In genomic region chr1:2389644-2390043, GRCh38 we compare ENCODE assay signal across 14 cellular contexts. TPM values are rescaled to one million over a fixed set of nuclear protein-coding genes. Genes with fewer than 3 reads are reported as not detected.
DNase-seq lines count a peak whose midpoint lies in the region; ATAC-seq, FAIRE-seq and TF ChIP-seq lines count a peak whose summit lies in the region.
"Had no signal": no experiment of that assay in that cellular context is flagged by ENCODE, and none has a peak within 500 bp of the region (broad histone marks: within the 10 kb centered on the region; RNA-seq: fewer than 3 reads in every experiment).

No MANE protein-coding gene starts in this region.

- no peak for DNase-seq in MCF 10A (ENCODE audit: unreplicated experiment)
- no peak for DNase-seq in breast epithelium (ENCODE audit: low spot score in 2 of 2)
- DNase-seq in endothelial cell (ENCODE audit: low spot score) = no peak
- no peak for DNase-seq in stimulated activated naive CD8-positive, alpha-beta T cell treated with anti-CD3 and anti-CD28 coated beads, Interleukin-15, amount 100 ng/mL, for 72 hours
- DNase-seq in activated gamma-delta T cell (lab: John Stamatoyannopoulos, UW) = no peak
- no peak for DNase-seq in GM19239 (ENCODE audit: insufficient read length, low spot score)
- DNase-seq: BE2C; mesendoderm; NCI-H2171 treated with DMSO at 0.1 percent for 48 hours; stimulated activated CD4-positive, alpha-beta T cell treated with anti-CD3 and anti-CD28 coated beads, Interleukin-2, amount 100 ng/mL, for 24 hours; stimulated activated naive CD4-positive, alpha-beta T cell treated with Interleukin-2 at 50 U/mL for 16 hours had no signal

- H3K36me3 ChIP-seq in breast epithelium = no peaks in the 10 kb centered on the region
- H3K36me3 ChIP-seq in SU-DHL-6 (ENCODE audit: low read length) = no peaks in the 10 kb centered on the region
- H3K36me3 ChIP-seq: BE2C had no signal

- H2AFZ ChIP-seq in SU-DHL-6 (ENCODE audit: low read depth, low read length, severe bottlenecking) = no peak overlapping the region

- TF ChIP-seq CTCF in MCF 10A (IDR thresholded peaks at IDR 0.05; ENCODE audit: unreplicated experiment) = no peak
- TF ChIP-seq CTCF in breast epithelium (IDR thresholded peaks at IDR 0.05) = no peak
- TF ChIP-seq CTCF in SU-DHL-6 (IDR thresholded peaks at IDR 0.05; ENCODE audit: insufficient read depth, low read length, poor library complexity, severe bottlenecking) = no peak
- TF ChIP-seq CTCF in endothelial cell (IDR thresholded peaks at IDR 0.05; ENCODE audit: unreplicated experiment) = no peak

- POLR2A ChIA-PET in MCF 10A (lab: Yijun Ruan, JAX) = interaction anchor here (0.6 to 2.9 kb wide), 5 partner anchors 145 to 199 kb away, joined by 3 to 29 read pairs (median 3); no protein-coding TSS in a partner anchor

- H3K9me3 ChIP-seq in breast epithelium = no peaks in the 10 kb centered on the region
- no peaks in the 10 kb centered on the region for H3K9me3 ChIP-seq in SU-DHL-6 (ENCODE audit: insufficient read depth, low read length)
- H3K9me3 ChIP-seq: BE2C had no signal

- peaks cover 15% of the 10 kb centered on the region for H3F3A ChIP-seq in SU-DHL-6 (ENCODE audit: insufficient read depth)

- no peak overlapping the region for H3K4me3 ChIP-seq in breast epithelium
- H3K4me3 ChIP-seq in SU-DHL-6 (ENCODE audit: insufficient read depth, low read length, poor library complexity, severe bottlenecking) = no peak overlapping the region

- intact Hi-C loops in MCF 10A (cut with micrococcal nuclease) = no loop called here
- intact Hi-C loops in breast epithelium (cut with DNase I; ENCODE audit: low total_unique reads) = loop anchor here (5.0 kb wide), 2 partner anchors 182 to 197 kb away; partner anchors contain the start of gene FAAP20

- H3K27me3 ChIP-seq in breast epithelium (no peaks in the 10 kb centered on the region), SU-DHL-6 (ENCODE audit: low read length) (no peaks in the 10 kb centered on the region)
- H3K27me3 ChIP-seq: BE2C had no signal

- H3K27ac ChIP-seq in breast epithelium (no peak overlapping the region), SU-DHL-6 (ENCODE audit: low read depth, low read length) (peak overlapping the region; percentile 91)
- H3K27ac ChIP-seq: HL-60 had no signal

- H3K27ac Mint-ChIP-seq in MCF 10A (ENCODE audit: low read depth, unreplicated experiment) = peak overlapping the region; percentile 87
- no peak overlapping the region for H3K27ac Mint-ChIP-seq in endothelial cell (ENCODE audit: unreplicated experiment)
- H3K27ac Mint-ChIP-seq in stimulated activated naive CD8-positive, alpha-beta T cell treated with anti-CD3 and anti-CD28 coated beads, Interleukin-15, amount 100 ng/mL, for 72 hours = peak overlapping the region in 1 of 2 donors; percentile 58

- BruUV-seq in MCF 10A (replicated peaks; lab: Mats Ljungman, UMichigan) = no TSS peak

- no peak for TF ChIP-seq POLR2A in breast epithelium (IDR thresholded peaks at IDR 0.05)

- H3K9me2 ChIP-seq in SU-DHL-6 (replicated peaks; ENCODE audit: insufficient read depth, low read length) = no peaks in the 10 kb centered on the region

- peaks cover 18% of the 10 kb centered on the region for H3K4me1 Mint-ChIP-seq in MCF 10A (ENCODE audit: insufficient read depth, unreplicated experiment)
- peaks cover 12% of the 10 kb centered on the region for H3K4me1 Mint-ChIP-seq in endothelial cell (ENCODE audit: unreplicated experiment)
- peaks cover 38% of the 10 kb centered on the region for H3K4me1 Mint-ChIP-seq in stimulated activated naive CD8-positive, alpha-beta T cell treated with anti-CD3 and anti-CD28 coated beads, Interleukin-15, amount 100 ng/mL, for 72 hours

- peaks cover 4 to 16% of the 10 kb centered on the region in 2 donors for H3K4me1 ChIP-seq in breast epithelium
- H3K4me1 ChIP-seq: BE2C had no signal

- H3K79me2 ChIP-seq in SU-DHL-6 (ENCODE audit: insufficient read depth, low read length) = peaks cover 30% of the 10 kb centered on the region

- no peak for FAIRE-seq in GM19239 (lab: Jason Lieb, UNC)

- H3K4me2 ChIP-seq in SU-DHL-6 (ENCODE audit: low read depth, low read length, poor library complexity, severe bottlenecking) = peak overlapping the region; percentile 61

- H3K9me3 Mint-ChIP-seq in MCF 10A (ENCODE audit: unreplicated experiment) (no peaks in the 10 kb centered on the region), endothelial cell (ENCODE audit: unreplicated experiment) (no peaks in the 10 kb centered on the region)
- no peaks in the 10 kb centered on the region for H3K9me3 Mint-ChIP-seq in stimulated activated naive CD8-positive, alpha-beta T cell treated with anti-CD3 and anti-CD28 coated beads, Interleukin-15, amount 100 ng/mL, for 72 hours

- CTCF ChIA-PET in MCF 10A (lab: Yijun Ruan, JAX) = interaction anchor here (0.5 to 2.2 kb wide), 5 partner anchors 8 to 195 kb away, joined by 3 to 14 read pairs (median 3); partner anchors contain the start of gene FAAP20

- H3K4me3 Mint-ChIP-seq in MCF 10A (ENCODE audit: unreplicated experiment) = peak overlapping the region; percentile 66
- peak overlapping the region; percentile 90 for H3K4me3 Mint-ChIP-seq in endothelial cell (ENCODE audit: unreplicated experiment)
- peak overlapping the region; percentile 78 to 84 for H3K4me3 Mint-ChIP-seq in stimulated activated naive CD8-positive, alpha-beta T cell treated with anti-CD3 and anti-CD28 coated beads, Interleukin-15, amount 100 ng/mL, for 72 hours

- peak overlapping the region; percentile 84; the same call in 1 of the 2 replicates for H3K9ac ChIP-seq in SU-DHL-6 (ENCODE audit: low read length)

- H3K27me3 Mint-ChIP-seq in MCF 10A (ENCODE audit: insufficient read depth, unreplicated experiment) (no peaks in the 10 kb centered on the region), endothelial cell (ENCODE audit: unreplicated experiment) (peaks cover 8% of the 10 kb centered on the region)
- H3K27me3 Mint-ChIP-seq in stimulated activated naive CD8-positive, alpha-beta T cell treated with anti-CD3 and anti-CD28 coated beads, Interleukin-15, amount 100 ng/mL, for 72 hours = no peaks in the 10 kb centered on the region

- no peak for ATAC-seq in stimulated activated naive CD8-positive, alpha-beta T cell treated with anti-CD3 and anti-CD28 coated beads, Interleukin-15, amount 100 ng/mL, for 72 hours
- no peak for ATAC-seq in HG03342 (IDR thresholded peaks at IDR 0.05; ENCODE audit: unreplicated experiment)

- H4K20me1 ChIP-seq in SU-DHL-6 (ENCODE audit: low read depth, low read length) = no peaks in the 10 kb centered on the region

- H3K36me3 Mint-ChIP-seq in MCF 10A (ENCODE audit: insufficient read depth, unreplicated experiment) (peaks cover 42% of the 10 kb centered on the region), endothelial cell (ENCODE audit: low read depth, unreplicated experiment) (peaks cover 13% of the 10 kb centered on the region)

RNA-seq across cellular contexts. Expression of gene MORN1, which starts 1.7 kb away (rescaled TPM):
- total RNA-seq in MCF 10A (2022) = 19.4 and 28.0 TPM in 2 replicates
- 10 to 100 TPM in 2 of 3 donors, 1 to 10 TPM in 1; 4.0 to 18.1 (median 17.7) TPM for total RNA-seq in breast epithelium
- 12.1 TPM for total RNA-seq in endothelial cell (ENCODE audit: unreplicated experiment)

RNA-seq across cellular contexts. Expression of gene RER1, which starts 2.0 kb away (rescaled TPM):
- 172 and 224 TPM in 2 replicates for total RNA-seq in MCF 10A (2022)
- total RNA-seq in breast epithelium = 10 to 100 TPM; 58.3 to 75.1 (median 70.4) TPM
- 141 TPM for total RNA-seq in endothelial cell (ENCODE audit: unreplicated experiment)

RNA-seq across cellular contexts. Expression of gene PEX10, which starts 22.7 kb away (rescaled TPM):
- total RNA-seq in MCF 10A (2022) = 31.3 and 36.1 TPM in 2 replicates
- 10 to 100 TPM; 23.3 to 37.4 (median 24.1) TPM for total RNA-seq in breast epithelium
- 25.4 TPM for total RNA-seq in endothelial cell (ENCODE audit: unreplicated experiment)
